Comparison of ENCODE assay signal across 8 cellular contexts in the genomic region with DNA sequence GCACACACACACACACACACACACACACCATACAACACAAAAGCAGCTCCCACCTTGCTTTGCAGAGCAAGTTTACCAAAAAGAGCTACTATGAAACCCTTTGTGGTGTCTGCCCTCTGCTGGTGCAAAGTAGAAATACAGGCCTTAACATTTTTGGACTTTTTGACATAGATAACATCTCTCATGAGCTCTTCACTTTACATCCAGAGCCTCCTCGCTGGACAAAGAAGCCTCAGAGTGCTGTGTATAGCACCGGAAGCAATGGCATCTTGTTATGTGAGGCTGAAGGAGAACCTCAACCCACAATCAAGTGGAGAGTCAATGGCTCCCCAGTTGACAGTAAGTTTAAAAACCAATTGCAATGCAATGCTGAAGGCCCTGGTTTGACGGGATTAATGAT.
DNase-seq lines count a peak whose midpoint lies in the region; ATAC-seq lines count a peak whose summit lies in the region.

No MANE protein-coding gene starts in this region.

- H3K27me3 Mint-ChIP-seq in activated T-helper 2 cell treated with anti-CD3 and anti-CD28 coated beads, Interferon-gamma antibody, Interleukin-2, Interleukin-4, amounts not matched to agents 10 μg/mL and 5 μg/mL and 100 μg/mL, durations not matched to agents 14 hours and 24 hours and 36 hours (ENCODE audit: low read depth) = no peaks in the 10 kb centered on the region
- H3K27me3 Mint-ChIP-seq in stimulated activated naive B cell treated with anti-CD40 and anti-IgM and Interleukin-4, amounts not matched to agents 10 μg/mL and 1 μg/mL and 100 μg/mL, for 72 hours = no peaks in the 10 kb centered on the region

- intact Hi-C loops in activated T-helper 2 cell treated with anti-CD3 and anti-CD28 coated beads, Interferon-gamma antibody, Interleukin-2, Interleukin-4, amounts not matched to agents 10 μg/mL and 5 μg/mL and 100 μg/mL, durations not matched to agents 14 hours and 24 hours and 36 hours (cut with micrococcal nuclease) = no loop called here

- peak; percentile 35 for DNase-seq in DMS114 treated with DMSO at 0.1 percent for 48 hours (lab: John Stamatoyannopoulos, UW; ENCODE audit: unreplicated experiment)
- DNase-seq in NCI-H226 = peak; percentile 16
- DNase-seq in activated T-helper 2 cell treated with anti-CD3 and anti-CD28 coated beads, Interferon-gamma antibody, Interleukin-2, Interleukin-4, amounts not matched to agents 10 μg/mL and 5 μg/mL and 100 μg/mL, durations not matched to agents 14 hours and 24 hours and 36 hours (ENCODE audit: low spot score) = peak; percentile 9
- DNase-seq in iPS-NIHi11 (ENCODE audit: low spot score) = peak; percentile 9
- DNase-seq in stimulated activated naive B cell treated with anti-CD40 and anti-IgM and Interleukin-4, amounts not matched to agents 10 μg/mL and 1 μg/mL and 100 μg/mL, for 72 hours = peak; percentile 21

- ATAC-seq in GM18907 (IDR thresholded peaks at IDR 0.05; ENCODE audit: unreplicated experiment) (peak; percentile 60), HG03103 (IDR thresholded peaks at IDR 0.05; ENCODE audit: low read depth, unreplicated experiment) (peak; percentile 66), HG02973 (IDR thresholded peaks at IDR 0.05; ENCODE audit: unreplicated experiment) (no peak)
- peak; percentile 52 to 53 for ATAC-seq in stimulated activated naive B cell treated with anti-CD40 and anti-IgM and Interleukin-4, amounts not matched to agents 10 μg/mL and 1 μg/mL and 100 μg/mL, for 72 hours (replicated peaks)

- no peak overlapping the region for H3K27ac Mint-ChIP-seq in activated T-helper 2 cell treated with anti-CD3 and anti-CD28 coated beads, Interferon-gamma antibody, Interleukin-2, Interleukin-4, amounts not matched to agents 10 μg/mL and 5 μg/mL and 100 μg/mL, durations not matched to agents 14 hours and 24 hours and 36 hours
- no peak overlapping the region for H3K27ac Mint-ChIP-seq in stimulated activated naive B cell treated with anti-CD40 and anti-IgM and Interleukin-4, amounts not matched to agents 10 μg/mL and 1 μg/mL and 100 μg/mL, for 72 hours

- no peaks in the 10 kb centered on the region for H3K4me1 Mint-ChIP-seq in activated T-helper 2 cell treated with anti-CD3 and anti-CD28 coated beads, Interferon-gamma antibody, Interleukin-2, Interleukin-4, amounts not matched to agents 10 μg/mL and 5 μg/mL and 100 μg/mL, durations not matched to agents 14 hours and 24 hours and 36 hours (ENCODE audit: low read depth)
- peaks cover 0 to 12% of the 10 kb centered on the region in 2 donors for H3K4me1 Mint-ChIP-seq in stimulated activated naive B cell treated with anti-CD40 and anti-IgM and Interleukin-4, amounts not matched to agents 10 μg/mL and 1 μg/mL and 100 μg/mL, for 72 hours

- no peaks in the 10 kb centered on the region for H3K36me3 Mint-ChIP-seq in activated T-helper 2 cell treated with anti-CD3 and anti-CD28 coated beads, Interferon-gamma antibody, Interleukin-2, Interleukin-4, amounts not matched to agents 10 μg/mL and 5 μg/mL and 100 μg/mL, durations not matched to agents 14 hours and 24 hours and 36 hours (ENCODE audit: low read depth)
- H3K36me3 Mint-ChIP-seq in stimulated activated naive B cell treated with anti-CD40 and anti-IgM and Interleukin-4, amounts not matched to agents 10 μg/mL and 1 μg/mL and 100 μg/mL, for 72 hours = no peaks in the 10 kb centered on the region

- H3K4me3 Mint-ChIP-seq in activated T-helper 2 cell treated with anti-CD3 and anti-CD28 coated beads, Interferon-gamma antibody, Interleukin-2, Interleukin-4, amounts not matched to agents 10 μg/mL and 5 μg/mL and 100 μg/mL, durations not matched to agents 14 hours and 24 hours and 36 hours (ENCODE audit: low read depth) = no peak overlapping the region
- no peak overlapping the region for H3K4me3 Mint-ChIP-seq in stimulated activated naive B cell treated with anti-CD40 and anti-IgM and Interleukin-4, amounts not matched to agents 10 μg/mL and 1 μg/mL and 100 μg/mL, for 72 hours

- H3K9me3 Mint-ChIP-seq in activated T-helper 2 cell treated with anti-CD3 and anti-CD28 coated beads, Interferon-gamma antibody, Interleukin-2, Interleukin-4, amounts not matched to agents 10 μg/mL and 5 μg/mL and 100 μg/mL, durations not matched to agents 14 hours and 24 hours and 36 hours = no peaks in the 10 kb centered on the region
- no peaks in the 10 kb centered on the region for H3K9me3 Mint-ChIP-seq in stimulated activated naive B cell treated with anti-CD40 and anti-IgM and Interleukin-4, amounts not matched to agents 10 μg/mL and 1 μg/mL and 100 μg/mL, for 72 hours
